ENCODE assay signal across 8 cellular contexts in the genomic region with DNA sequence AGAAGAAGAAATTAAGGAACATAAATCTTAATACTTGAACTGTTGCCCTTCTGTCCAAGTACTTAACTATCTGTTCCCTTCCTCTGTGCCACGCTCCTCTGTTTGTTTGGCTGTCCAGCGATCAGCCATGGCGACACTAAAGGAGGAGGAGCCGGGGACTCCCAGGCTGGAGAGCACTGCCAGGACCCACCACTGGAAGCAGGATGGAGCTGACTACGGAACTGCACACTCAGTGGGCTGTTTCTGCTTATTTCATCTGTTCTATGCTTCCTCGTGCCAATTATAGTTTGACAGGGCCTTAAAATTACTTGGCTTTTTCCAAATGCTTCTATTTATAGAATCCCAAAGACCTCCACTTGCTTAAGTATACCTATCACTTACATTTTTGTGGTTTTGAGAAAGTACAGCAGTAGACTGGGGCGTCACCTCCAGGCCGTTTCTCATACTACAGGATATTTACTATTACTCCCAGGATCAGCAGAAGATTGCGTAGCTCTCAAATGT. TPM values are rescaled to one million over a fixed set of nuclear protein-coding genes. Genes with fewer than 3 reads are reported as not detected.
A peak's percentile ranks its signal among the peaks of the same experiment; 100 is the strongest.
DNase-seq lines count a peak whose midpoint lies in the region; ATAC-seq and TF ChIP-seq lines count a peak whose summit lies in the region.

No MANE protein-coding gene starts in this region.

- H2AFZ ChIP-seq in osteoblast (ENCODE audit: low read length), result no peak overlapping the region

- in situ Hi-C loops in GM13977 (cut with MboI; ENCODE audit: low pct_unique_long_range_greater_than_20kb, low sequenced_read_pairs, unreplicated experiment), result no loop called here

- H3K4me1 ChIP-seq in RWPE2 (ENCODE audit: insufficient read depth, poor library complexity, severe bottlenecking) (no peaks in the 10 kb centered on the region), osteoblast (ENCODE audit: insufficient read depth, low read length) (no peaks in the 10 kb centered on the region)

- H3K4me3 ChIP-seq in RWPE2 (ENCODE audit: severe bottlenecking) (no peak overlapping the region), osteoblast (ENCODE audit: insufficient read depth, low read length) (no peak overlapping the region)

- no peaks in the 10 kb centered on the region for H3K9me3 ChIP-seq in RWPE2 (ENCODE audit: severe bottlenecking)
- H3K9me3 ChIP-seq in osteoblast (ENCODE audit: low read depth, low read length), result no peaks in the 10 kb centered on the region

- H3K36me3 ChIP-seq in RWPE2 (ENCODE audit: low read depth), result no peaks in the 10 kb centered on the region
- H3K36me3 ChIP-seq in osteoblast (ENCODE audit: insufficient read depth, low read length), result no peaks in the 10 kb centered on the region

- no peak overlapping the region for H3K27ac ChIP-seq in RWPE2 (ENCODE audit: poor library complexity, severe bottlenecking)
- no peak overlapping the region for H3K27ac ChIP-seq in osteoblast (ENCODE audit: low read depth, low read length)

- H3K27me3 ChIP-seq in RWPE2 (ENCODE audit: insufficient read depth, poor library complexity, severe bottlenecking) (peaks cover 85% of the 10 kb centered on the region), osteoblast (ENCODE audit: insufficient read depth, low read length) (peaks cover 30% of the 10 kb centered on the region)

- no peaks in the 10 kb centered on the region for H3K79me2 ChIP-seq in osteoblast (ENCODE audit: insufficient read depth, low read length)

- peak; percentile 22 for TF ChIP-seq CTCF in GM13977 (IDR thresholded peaks at IDR 0.05; ENCODE audit: extremely low read depth, insufficient read depth, missing control alignments)
- peak; percentile 24 for TF ChIP-seq CTCF in RWPE2 (IDR thresholded peaks at IDR 0.05; ENCODE audit: poor library complexity, severe bottlenecking)
- TF ChIP-seq CTCF in osteoblast (IDR thresholded peaks at IDR 0.05; ENCODE audit: extremely low read depth, low read depth, low read length), result peak; percentile 47

- DNase-seq in AG08396 (ENCODE audit: low spot score) (peak; percentile 76), GM13977 (ENCODE audit: low spot score) (no peak), RWPE2 (ENCODE audit: low spot score) (no peak), osteoblast (ENCODE audit: insufficient read length, low spot score, missing footprints) (peak; percentile 91)
- no peak for DNase-seq in stimulated activated CD4-positive, alpha-beta T cell treated with anti-CD3 and anti-CD28 coated beads, Interleukin-4, amount 100 ng/mL, for 1 hour

- no peak for ATAC-seq in RWPE2 (ENCODE audit: low read depth)
- peak; percentile 64 for ATAC-seq in esophagus mucosa
- no peak for ATAC-seq in GM18520 (IDR thresholded peaks at IDR 0.05; ENCODE audit: unreplicated experiment)
- ATAC-seq in GM21737 (IDR thresholded peaks at IDR 0.05; ENCODE audit: unreplicated experiment), result no peak

- no peaks in the 10 kb centered on the region for H4K20me1 ChIP-seq in osteoblast (ENCODE audit: insufficient read depth, low read length)

- peak overlapping the region; percentile 26 for H3K4me2 ChIP-seq in osteoblast (ENCODE audit: insufficient read depth, low read length)

RNA-seq across cellular contexts. Expression of a gene that starts 17.1 kb away (rescaled TPM):
- 1.1 TPM for total RNA-seq in esophagus mucosa
- under 0.01 TPM in 2 replicates for total RNA-seq in osteoblast

Comparison
In these comparisons a context has a peak if more than half of its experiments do, and no peak if none do; other contexts are left out.
1. DNase-seq: peak in AG08396 (single experiment) and osteoblast (single experiment); none in GM13977 (single experiment), RWPE2 (single experiment) and stimulated activated CD4-positive, alpha-beta T cell treated with anti-CD3 and anti-CD28 coated beads, Interleukin-4, amount 100 ng/mL, for 1 hour (single experiment).
2. Peak in every context shown above with its lines, with median percentiles within 50 percentile points of each other: CTCF ChIP-seq.